Comparison of ENCODE assay signal across 1 cellular context in genomic region chr17:1714980-1715802, GRCh38.
TF ChIP-seq lines count a peak whose summit lies in the region.

No MANE protein-coding gene starts in this region.

TF ChIP-seq in K562, 482 proteins besides CTCF, POLR2A, EP300 and RAD21 (continued from another document):
- TF ChIP-seq PRDM10 (IDR thresholded peaks at IDR 0.05; ENCODE audit: partially characterized antibody) (peak; percentile 11), KDM2B (CRISPR knock-in tag; IDR thresholded peaks at IDR 0.05) (no peak), GATA2 (CRISPR knock-in tag; IDR thresholded peaks at IDR 0.05) (no peak), MEF2D (tag; conservative IDR thresholded peaks at IDR 0.05; ENCODE audit: low read depth) (no peak), IRF2 (CRISPR knock-in tag; IDR thresholded peaks at IDR 0.05) (no peak), BCLAF1 (IDR thresholded peaks at IDR 0.05; ENCODE audit: borderline replicate concordance in 1 of 2, control insufficient read depth in 1 of 2, low read depth in 2 of 2, low read length in 1 of 2) (no peak), C11orf30 (IDR thresholded peaks at IDR 0.05; ENCODE audit: low read depth) (no peak), GTF2A2 (tag; IDR thresholded peaks at IDR 0.05) (no peak), TCFL5 (CRISPR knock-in tag; conservative IDR thresholded peaks at IDR 0.05) (no peak), PURB (CRISPR knock-in tag; IDR thresholded peaks at IDR 0.05; ENCODE audit: low read depth) (no peak), KLF16 (IDR thresholded peaks at IDR 0.05) (no peak), TCF7 (IDR thresholded peaks at IDR 0.05; ENCODE audit: borderline replicate concordance) (no peak), HMBOX1 (IDR thresholded peaks at IDR 0.05) (peak; percentile 85), MCM7 (IDR thresholded peaks at IDR 0.05) (no peak), CREB3 (tag; conservative IDR thresholded peaks at IDR 0.05; ENCODE audit: low read depth) (no peak), ASH1L (IDR thresholded peaks at IDR 0.05; ENCODE audit: borderline replicate concordance, low read depth, partially characterized antibody) (no peak), ATF2 (CRISPR knock-in tag; IDR thresholded peaks at IDR 0.05) (no peak), CREB1 (IDR thresholded peaks at IDR 0.05) (no peak), CREB1 (CRISPR knock-in tag; IDR thresholded peaks at IDR 0.05) (peak; percentile 36; the same call in 1 of the 2 replicates), ZNF318 (IDR thresholded peaks at IDR 0.05; ENCODE audit: borderline replicate concordance in 1 of 2, low read depth in 1 of 2) (peak in 1 of 2 experiments; percentile 32; a peak in 1 of 4 replicates), NFRKB (IDR thresholded peaks at IDR 0.05; ENCODE audit: low read depth) (no peak), RBM25 (IDR thresholded peaks at IDR 0.05; ENCODE audit: low read depth, low read length, severe bottlenecking) (no peak), MCM2 (IDR thresholded peaks at IDR 0.05; ENCODE audit: low read depth) (no peak), BRF1 (IDR thresholded peaks at IDR 0.05; ENCODE audit: borderline replicate concordance, extremely low read depth, insufficient read length) (no peak), LCOR (CRISPR knock-in tag; IDR thresholded peaks at IDR 0.05) (peak; percentile 66; the same call in 1 of the 2 replicates), TAF1 (IDR thresholded peaks at IDR 0.05; ENCODE audit: control insufficient read depth, extremely low read depth, insufficient read depth, low read length, severe bottlenecking) (peak; percentile 69), PML (IDR thresholded peaks at IDR 0.05; ENCODE audit: low read length) (no peak)
TF ChIP-seq in K562: peak in this region for 64.
